In the genomic region with DNA sequence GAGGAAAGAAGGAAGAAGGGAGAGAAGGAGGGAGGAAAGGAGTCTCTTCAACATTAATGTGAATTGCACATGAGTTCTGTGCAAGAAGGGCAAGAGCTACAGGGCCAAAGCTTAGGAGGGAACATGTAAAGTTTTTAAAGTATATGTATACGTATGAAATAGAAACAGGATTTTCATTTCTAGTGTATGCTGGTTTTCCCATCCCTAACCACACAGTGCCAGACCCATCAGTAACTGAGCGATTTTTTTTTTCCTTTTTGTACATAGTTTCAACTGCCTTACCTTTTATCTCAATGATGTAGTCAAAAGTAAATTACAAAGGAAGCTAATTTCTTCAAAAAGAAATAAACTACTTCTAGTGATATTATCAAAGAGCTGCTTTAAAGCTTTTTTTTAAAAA, we compare ENCODE assay signal across 1 cellular context.
TF ChIP-seq lines count a peak whose summit lies in the region.

No MANE protein-coding gene starts in this region.

TF ChIP-seq in GM12878, 131 proteins besides CTCF, POLR2A, EP300 and RAD21 (continued from another document):
- no peak for TF ChIP-seq CBFB (IDR thresholded peaks at IDR 0.05; ENCODE audit: low read depth)
TF ChIP-seq in GM12878: peak in this region for 1.
